10 cellular contexts compared by ENCODE assay signal in genomic region chr5:56516936-56517521, GRCh38.
DNase-seq lines count a peak whose midpoint lies in the region; ATAC-seq lines count a peak whose summit lies in the region.
"Had no signal": no experiment of that assay in that cellular context is flagged by ENCODE, and none has a peak within 500 bp of the region (broad histone marks: within the 10 kb centered on the region; RNA-seq: fewer than 3 reads in every experiment).

No MANE protein-coding gene starts in this region.

- no peaks in the 10 kb centered on the region for H3K36me3 Mint-ChIP-seq in dendritic cell treated with granulocyte-macrophage colony-stimulating factor and Interleukin-4, amounts not matched to agents 40 ng/mL and 50 ng/mL, for 4 days (ENCODE audit: low read depth)

- no peak for ATAC-seq in GM21529 (IDR thresholded peaks at IDR 0.05; ENCODE audit: unreplicated experiment)
- no peak for ATAC-seq in GM21786 (IDR thresholded peaks at IDR 0.05; ENCODE audit: unreplicated experiment)

- H3K4me1 Mint-ChIP-seq in dendritic cell treated with granulocyte-macrophage colony-stimulating factor and Interleukin-4, amounts not matched to agents 40 ng/mL and 50 ng/mL, for 4 days (ENCODE audit: low read depth): peaks cover 46% of the 10 kb centered on the region

- peaks cover 6% of the 10 kb centered on the region for H3K27me3 Mint-ChIP-seq in dendritic cell treated with granulocyte-macrophage colony-stimulating factor and Interleukin-4, amounts not matched to agents 40 ng/mL and 50 ng/mL, for 4 days

- intact Hi-C loops in dendritic cell treated with granulocyte-macrophage colony-stimulating factor and Interleukin-4, amounts not matched to agents 40 ng/mL and 50 ng/mL, for 4 days (cut with micrococcal nuclease): no loop called here

- peak; percentile 62 for DNase-seq in NCI-H2171 treated with DMSO at 0.1 percent for 48 hours (lab: John Stamatoyannopoulos, UW)
- DNase-seq in NCI-H2171 (lab: John Stamatoyannopoulos, UW): no peak
- DNase-seq in NCI-H510A (lab: John Stamatoyannopoulos, UW): peak; percentile 18
- peak; percentile 12 for DNase-seq in putamen (ENCODE audit: low spot score)
- DNase-seq in hepatic stellate cell (ENCODE audit: low spot score): no peak
- DNase-seq: activated T-cell treated with anti-CD3 and anti-CD28 coated beads, Interleukin-2, amount 50 U/mL, for 4 hours; H7 had no signal

- H3K4me3 Mint-ChIP-seq in dendritic cell treated with granulocyte-macrophage colony-stimulating factor and Interleukin-4, amounts not matched to agents 40 ng/mL and 50 ng/mL, for 4 days: no peak overlapping the region
- H3K4me3 Mint-ChIP-seq: activated T-cell treated with anti-CD3 and anti-CD28 coated beads, Interleukin-2, amount 50 U/mL, for 4 hours had no signal

- no peaks in the 10 kb centered on the region for H3K9me3 Mint-ChIP-seq in dendritic cell treated with granulocyte-macrophage colony-stimulating factor and Interleukin-4, amounts not matched to agents 40 ng/mL and 50 ng/mL, for 4 days
- H3K9me3 Mint-ChIP-seq: activated T-cell treated with anti-CD3 and anti-CD28 coated beads, Interleukin-2, amount 50 U/mL, for 4 hours had no signal

- peak overlapping the region; percentile 78 for H3K27ac Mint-ChIP-seq in dendritic cell treated with granulocyte-macrophage colony-stimulating factor and Interleukin-4, amounts not matched to agents 40 ng/mL and 50 ng/mL, for 4 days

Comparison
In these comparisons a context has a peak if more than half of its experiments do, and no peak if none do; other contexts are left out.
1. DNase-seq: peak in NCI-H2171 treated with DMSO at 0.1 percent for 48 hours (single experiment), NCI-H510A (single experiment) and putamen (single experiment); none in NCI-H2171 (single experiment) and hepatic stellate cell (single experiment).